In genomic region chr1:228004331-228004871, GRCh38 we compare ENCODE assay signal across 1 cellular context.
TF ChIP-seq lines count a peak whose summit lies in the region.

No MANE protein-coding gene starts in this region.

TF ChIP-seq in H1, 55 proteins besides CTCF, POLR2A, EP300 and RAD21:
- TF ChIP-seq RNF2 (IDR thresholded peaks at IDR 0.05; ENCODE audit: borderline replicate concordance, low read depth, low read length, missing control alignments, poor library complexity, severe bottlenecking), result no peak
- TF ChIP-seq FOSL1 (IDR thresholded peaks at IDR 0.05; ENCODE audit: insufficient read depth, low read depth, low read length), result no peak
- TF ChIP-seq HDAC6 (IDR thresholded peaks at IDR 0.05; ENCODE audit: low read depth, low read length), result no peak
- TF ChIP-seq SAP30 (IDR thresholded peaks at IDR 0.05; ENCODE audit: insufficient read depth, insufficient replicate concordance, low read length), result peak; percentile 46
- TF ChIP-seq, protein P1, sequence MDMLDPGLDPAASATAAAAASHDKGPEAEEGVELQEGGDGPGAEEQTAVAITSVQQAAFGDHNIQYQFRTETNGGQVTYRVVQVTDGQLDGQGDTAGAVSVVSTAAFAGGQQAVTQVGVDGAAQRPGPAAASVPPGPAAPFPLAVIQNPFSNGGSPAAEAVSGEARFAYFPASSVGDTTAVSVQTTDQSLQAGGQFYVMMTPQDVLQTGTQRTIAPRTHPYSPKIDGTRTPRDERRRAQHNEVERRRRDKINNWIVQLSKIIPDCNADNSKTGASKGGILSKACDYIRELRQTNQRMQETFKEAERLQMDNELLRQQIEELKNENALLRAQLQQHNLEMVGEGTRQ (IDR thresholded peaks at IDR 0.05; ENCODE audit: low read length), result peak; percentile 28; the same call in 1 of the 2 replicates
- no peak for TF ChIP-seq NANOG (IDR thresholded peaks at IDR 0.05; ENCODE audit: insufficient read depth, low read depth, low read length, poor library complexity, severe bottlenecking)
- peak; percentile 26; the same call in 1 of the 2 replicates for TF ChIP-seq MAX (IDR thresholded peaks at IDR 0.05)
- TF ChIP-seq JUND (IDR thresholded peaks at IDR 0.05; ENCODE audit: low read length), result no peak
- no peak for TF ChIP-seq BCL11A (IDR thresholded peaks at IDR 0.05; ENCODE audit: low read depth in 2 of 2, low read length in 2 of 2)
- TF ChIP-seq SP4 (IDR thresholded peaks at IDR 0.05; ENCODE audit: low read length), result no peak
- TF ChIP-seq ASH2L (IDR thresholded peaks at IDR 0.05; ENCODE audit: low read length), result no peak
- TF ChIP-seq SIX5 (IDR thresholded peaks at IDR 0.05; ENCODE audit: low read depth, low read length), result no peak
- no peak for TF ChIP-seq MAFK (IDR thresholded peaks at IDR 0.05; ENCODE audit: low read depth, low read length)
- TF ChIP-seq CREB1 (IDR thresholded peaks at IDR 0.05), result no peak
- TF ChIP-seq RBBP5 (IDR thresholded peaks at IDR 0.05; ENCODE audit: borderline replicate concordance, low read depth, low read length), result no peak
- no peak for TF ChIP-seq YY1 (IDR thresholded peaks at IDR 0.05; ENCODE audit: low read depth, low read length)
- TF ChIP-seq TBP (IDR thresholded peaks at IDR 0.05; ENCODE audit: low read depth, low read length), result no peak
